10 cellular contexts compared by ENCODE assay signal in the genomic region with DNA sequence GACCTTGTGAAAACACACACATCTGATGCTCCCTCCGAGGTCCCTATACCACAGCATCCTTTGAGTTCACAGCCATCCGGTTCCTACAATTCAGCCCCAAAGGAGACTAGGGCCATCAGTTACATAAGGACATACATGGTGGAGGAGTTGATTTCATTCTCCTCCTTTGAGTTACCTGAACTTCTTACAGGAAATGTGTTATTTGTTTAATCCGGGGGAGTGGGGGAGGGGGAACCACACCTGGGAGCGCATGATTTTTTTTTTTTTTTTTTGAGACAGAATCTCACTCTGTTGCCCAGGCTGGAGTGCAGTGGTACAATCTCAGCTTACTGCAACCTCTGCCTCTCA. TPM values are rescaled to one million over a fixed set of nuclear protein-coding genes. Genes with fewer than 3 reads are reported as not detected.
A peak's percentile ranks its signal among the peaks of the same experiment; 100 is the strongest.
DNase-seq lines count a peak whose midpoint lies in the region; ATAC-seq lines count a peak whose summit lies in the region.
"Had no signal": no experiment of that assay in that cellular context is flagged by ENCODE, and none has a peak within 500 bp of the region (broad histone marks: within the 10 kb centered on the region; RNA-seq: fewer than 3 reads in every experiment).

No MANE protein-coding gene starts in this region.

- ATAC-seq in GM18858 (IDR thresholded peaks at IDR 0.05; ENCODE audit: unreplicated experiment) (peak; percentile 2), GM21619 (IDR thresholded peaks at IDR 0.05; ENCODE audit: unreplicated experiment) (peak; percentile 18), HG03521 (IDR thresholded peaks at IDR 0.05; ENCODE audit: unreplicated experiment) (peak; percentile 13), memory B cell (ENCODE audit: low read depth) (no peak), Right ventricle myocardium inferior (no peak)

- no peaks in the 10 kb centered on the region for H3K27me3 Mint-ChIP-seq in memory B cell

- H3K9me3 Mint-ChIP-seq in memory B cell = no peaks in the 10 kb centered on the region

- intact Hi-C loops in Right ventricle myocardium inferior (cut with DNase I) = no loop called here

- peaks cover 19% of the 10 kb centered on the region for H3K36me3 Mint-ChIP-seq in memory B cell

- H3K27ac Mint-ChIP-seq in memory B cell = peak overlapping the region; percentile 77

- peak overlapping the region; percentile 74 for H3K4me3 Mint-ChIP-seq in memory B cell

- H3K4me1 Mint-ChIP-seq in memory B cell = peaks cover 80% of the 10 kb centered on the region

- DNase-seq in memory B cell (ENCODE audit: low spot score in 2 of 2) = no peak
- no peak for DNase-seq in NCI-H446 (lab: John Stamatoyannopoulos, UW)
- DNase-seq in Right ventricle myocardium inferior (ENCODE audit: missing footprints) = no peak
- no peak for DNase-seq in DMS 273 (lab: John Stamatoyannopoulos, UW; ENCODE audit: unreplicated experiment)
- no peak for DNase-seq in amniotic stem cell (lab: John Stamatoyannopoulos, UW)
- DNase-seq: cortex of kidney, NCI-H2107 had no signal

RNA-seq across cellular contexts. Expression of a gene that starts 30.7 kb away (rescaled TPM):
- total RNA-seq in Right ventricle myocardium inferior = 24.1 TPM

Comparison
In these comparisons a context has a peak if more than half of its experiments do, and no peak if none do; other contexts are left out.
1. ATAC-seq: peak in GM18858 (single experiment), GM21619 (single experiment) and HG03521 (single experiment); none in memory B cell (single experiment) and Right ventricle myocardium inferior (single experiment).